ENCODE assay signal across 8 cellular contexts in genomic region chr15:73991726-73992593, GRCh38. TPM values are rescaled to one million over a fixed set of nuclear protein-coding genes. Genes with fewer than 3 reads are reported as not detected.
DNase-seq lines count a peak whose midpoint lies in the region; ATAC-seq, FAIRE-seq and TF ChIP-seq lines count a peak whose summit lies in the region.

TSS of gene STOML1 (minus strand) at chr15:73992295. CDS start at chr15:73992223, 72 bp downstream.

- H3K9me3 ChIP-seq in OCI-LY1 (ENCODE audit: low read length) (no peaks in the 10 kb centered on the region), endothelial cell of umbilical vein (replicated peaks; ENCODE audit: control insufficient read depth, insufficient read depth, low read length) (no peaks in the 10 kb centered on the region)

- POLR2A ChIA-PET in endothelial cell of umbilical vein (lab: Charles Lee) = no interaction called here

- FAIRE-seq in HTR-8/SVneo (lab: Jason Lieb, UNC) (peak; percentile 78), endothelial cell of umbilical vein (lab: Jason Lieb, UNC) (peak; percentile 85)

- dilution Hi-C loops in endothelial cell of umbilical vein (cut with MboI; ENCODE audit: extremely low pct_ligation_motif_present, low sequenced_read_pairs) = no loop called here

- CTCF ChIA-PET in Calu3 (lab: Charles Lee) (interaction anchor here (1.9 kb wide), 1 partner anchor 19 kb away, joined by 4 read pairs; no protein-coding TSS in a partner anchor), endothelial cell of umbilical vein (lab: Charles Lee) (interaction anchor here (0.6 to 7.0 kb wide), 11 partner anchors 9 to 54 kb away, joined by 3 to 53 read pairs (median 4); no protein-coding TSS in a partner anchor)

- H3K27me3 Mint-ChIP-seq in Calu3 (ENCODE audit: unreplicated experiment) = no peaks in the 10 kb centered on the region

- no peaks in the 10 kb centered on the region for H4K20me1 ChIP-seq in OCI-LY1 (ENCODE audit: insufficient read depth, low read length)
- no peaks in the 10 kb centered on the region for H4K20me1 ChIP-seq in endothelial cell of umbilical vein (replicated peaks; ENCODE audit: control insufficient read depth, extremely low read depth, insufficient read depth, low read length)

- H2AFZ ChIP-seq in OCI-LY1 (ENCODE audit: low read length) (peak within 1 kb of the TSS; percentile 61; the same call in 1 of the 2 replicates), endothelial cell of umbilical vein (ENCODE audit: low read depth, low read length) (peak within 1 kb of the TSS; percentile 86)

- no peaks in the 10 kb centered on the region for H3K9me1 ChIP-seq in endothelial cell of umbilical vein (replicated peaks; ENCODE audit: control insufficient read depth, extremely low read depth, insufficient read depth, low read length)

- peaks cover 47% of the 10 kb centered on the region for H3K4me1 ChIP-seq in OCI-LY1 (ENCODE audit: insufficient read depth, low read length, severe bottlenecking)
- H3K4me1 ChIP-seq in endothelial cell of umbilical vein (ENCODE audit: control insufficient read depth, extremely low read depth, insufficient read depth, low read length) = peaks cover 60% of the 10 kb centered on the region

- peak; percentile 67 for TF ChIP-seq POLR2A in endothelial cell of umbilical vein (IDR thresholded peaks at IDR 0.05; ENCODE audit: low read depth, low read length)

- H3K9me2 ChIP-seq in OCI-LY1 (ENCODE audit: low read depth, low read length) = no peaks in the 10 kb centered on the region

- no TSS peak for BruUV-seq in Calu3 (replicated peaks; lab: Mats Ljungman, UMichigan)
- no TSS peak for BruUV-seq in endothelial cell of umbilical vein (replicated peaks; lab: Mats Ljungman, UMichigan)

- H3K4me1 Mint-ChIP-seq in Calu3 (ENCODE audit: low read depth, unreplicated experiment) = peaks cover 82% of the 10 kb centered on the region

- TF ChIP-seq CTCF in Calu3 (IDR thresholded peaks at IDR 0.05; ENCODE audit: unreplicated experiment) (peak; percentile 95), OCI-LY1 (IDR thresholded peaks at IDR 0.05; ENCODE audit: low read length) (peak; percentile 76), endothelial cell of umbilical vein (IDR thresholded peaks at IDR 0.05; ENCODE audit: extremely low read depth in 1 of 2, insufficient read depth in 1 of 2, low read depth in 1 of 2, low read length in 2 of 2) (peak; percentile 89 to 92)

- peaks cover 65% of the 10 kb centered on the region for H3K36me3 Mint-ChIP-seq in Calu3 (ENCODE audit: insufficient read depth, unreplicated experiment)

- DNase-seq in Calu3 = peak; percentile 99
- DNase-seq in HTR-8/SVneo (ENCODE audit: insufficient read length, low spot score) = peak; percentile 91
- DNase-seq in activated CD8-positive, alpha-beta memory T cell treated with anti-CD3 and anti-CD28 coated beads, Interleukin-2, amount 50 U/mL, for 4 hours = peak; percentile 94
- DNase-seq in endothelial cell of umbilical vein (ENCODE audit: low read depth, low spot score) = peak; percentile 90
- peak; percentile 88 for DNase-seq in midbrain (lab: John Stamatoyannopoulos, UW)
- DNase-seq in stimulated activated CD8-positive, alpha-beta memory T cell treated with anti-CD3 and anti-CD28 coated beads, Interleukin-15, amount 100 ng/mL, for 48 hours (ENCODE audit: low read depth in 2 of 2) = peak; percentile 93 to 94

- no peaks in the 10 kb centered on the region for H3K9me3 Mint-ChIP-seq in Calu3 (ENCODE audit: low read depth, unreplicated experiment)

- H3K4me2 ChIP-seq in OCI-LY1 (ENCODE audit: low read length) (peak within 1 kb of the TSS; percentile 87), endothelial cell of umbilical vein (ENCODE audit: insufficient read depth, low read length) (peak within 1 kb of the TSS; percentile 83)

- peak within 1 kb of the TSS; percentile 80 for H3K4me3 Mint-ChIP-seq in Calu3 (ENCODE audit: low read depth, unreplicated experiment)

- H3K27ac Mint-ChIP-seq in Calu3 (ENCODE audit: unreplicated experiment) = peak within 1 kb of the TSS; percentile 40

- H3K9ac ChIP-seq in OCI-LY1 (ENCODE audit: low read length) = peak within 1 kb of the TSS; percentile 68
- H3K9ac ChIP-seq in endothelial cell of umbilical vein (replicated peaks; ENCODE audit: extremely low read depth, insufficient read depth, low read length) = peak within 1 kb of the TSS; percentile 54

- H3K36me3 ChIP-seq in OCI-LY1 (ENCODE audit: insufficient read depth, low read length) = no peaks in the 10 kb centered on the region
- no peaks in the 10 kb centered on the region for H3K36me3 ChIP-seq in endothelial cell of umbilical vein (ENCODE audit: control insufficient read depth in 2 of 2, extremely low read depth in 1 of 2, insufficient read depth in 2 of 2, low read length in 2 of 2)

- peak; percentile 51 for ATAC-seq in GM21367 (IDR thresholded peaks at IDR 0.05; ENCODE audit: unreplicated experiment)

- H3K4me3 ChIP-seq in OCI-LY1 (ENCODE audit: low read depth, low read length, poor library complexity, severe bottlenecking) (peak within 1 kb of the TSS; percentile 68), endothelial cell of umbilical vein (replicated peaks in 1 of 3; ENCODE audit: insufficient read depth in 1 of 3, low read depth in 1 of 3, low read length in 3 of 3) (peak within 1 kb of the TSS; percentile 51 to 67 (median 62))

- 0 out of 2 replicates have a peak, but pooled peaks cover 5% of the 10 kb centered on the region for H3K79me2 ChIP-seq in OCI-LY1 (ENCODE audit: insufficient read depth, low read length)
- H3K79me2 ChIP-seq in endothelial cell of umbilical vein (ENCODE audit: control insufficient read depth, insufficient read depth, low read length) = peaks cover 21% of the 10 kb centered on the region

- intact Hi-C loops in Calu3 (cut with micrococcal nuclease; ENCODE audit: unreplicated experiment) (no loop called here), endothelial cell of umbilical vein (cut with micrococcal nuclease) (loop anchor here (1.0 to 2.0 kb wide), 3 partner anchors 10 to 41 kb away; no protein-coding TSS in a partner anchor)

- H3K27ac ChIP-seq in OCI-LY1 (ENCODE audit: low read depth, low read length, poor library complexity, severe bottlenecking) (no peak within 1 kb of the TSS), endothelial cell of umbilical vein (ENCODE audit: insufficient read depth, low read depth, low read length) (peak within 1 kb of the TSS; percentile 4)

- H3F3A ChIP-seq in OCI-LY1 (ENCODE audit: insufficient read depth, low read length) = no peaks in the 10 kb centered on the region

- H3K27me3 ChIP-seq in OCI-LY1 (ENCODE audit: insufficient read depth, low read length) (no peaks in the 10 kb centered on the region), endothelial cell of umbilical vein (ENCODE audit: control insufficient read depth in 2 of 2, insufficient read depth in 2 of 2, low read length in 2 of 2) (no peaks in the 10 kb centered on the region)

TF ChIP-seq in endothelial cell of umbilical vein, 7 proteins besides CTCF, POLR2A, EP300 and RAD21:
- TF ChIP-seq MYC (IDR thresholded peaks at IDR 0.05; ENCODE audit: low read depth, low read length) (no peak), EZH2 (IDR thresholded peaks at IDR 0.05; ENCODE audit: borderline replicate concordance, low read depth, low read length, severe bottlenecking) (no peak), JUN (IDR thresholded peaks at IDR 0.05; ENCODE audit: borderline replicate concordance, insufficient read depth, insufficient read length, low read depth) (no peak), MAX (IDR thresholded peaks at IDR 0.05; ENCODE audit: insufficient read depth, insufficient read length) (peak; percentile 67), FOS (IDR thresholded peaks at IDR 0.05; ENCODE audit: borderline replicate concordance, insufficient read depth, low read length) (no peak), POLR2AphosphoS5 (IDR thresholded peaks at IDR 0.05; ENCODE audit: insufficient read depth, low read depth, low read length) (peak; percentile 90)

RNA-seq across cellular contexts. Expression of gene STOML1, which starts in this region (rescaled TPM):
- 18.3 and 19.7 TPM in 2 replicates for total RNA-seq in Calu3 (2022)
- total RNA-seq in endothelial cell of umbilical vein = 12.4 and 12.9 TPM in 2 replicates
- 15.4 and 16.7 TPM in 2 replicates for polyA plus RNA-seq in endothelial cell of umbilical vein
- 11.6 and 15.3 TPM in 2 replicates for polyA plus RNA-seq in endothelial cell of umbilical vein (2011; cell fraction: cytosol; rRNA removed)
- 12.1 and 12.5 TPM in 2 replicates for polyA plus RNA-seq in endothelial cell of umbilical vein (2011; cell fraction: nucleus; rRNA removed)
- 6.2 and 6.9 TPM in 2 replicates for polyA plus RNA-seq in endothelial cell of umbilical vein (2012)
- polyA minus RNA-seq in endothelial cell of umbilical vein = 10.3 and 10.5 TPM in 2 replicates
- polyA minus RNA-seq in endothelial cell of umbilical vein (2011; cell fraction: cytosol; rRNA and poly(A)+ RNA removed) = 2.0 TPM
- polyA minus RNA-seq in endothelial cell of umbilical vein (2011; cell fraction: nucleus; rRNA and poly(A)+ RNA removed) = 2.3 and 2.5 TPM in 2 replicates
